29 cellular contexts compared by ENCODE assay signal in genomic region chr6:167863897-167864296, GRCh38.
"Had no signal": no experiment of that assay in that cellular context is flagged by ENCODE, and none has a peak within 500 bp of the region (broad histone marks: within the 10 kb centered on the region; RNA-seq: fewer than 3 reads in every experiment).

No MANE protein-coding gene starts in this region.

- H3K9me3 ChIP-seq: adrenal gland, body of pancreas, esophagus squamous epithelium, gastroesophageal sphincter had no signal

- H3K4me3 ChIP-seq: adrenal gland, body of pancreas, esophagus squamous epithelium, gastroesophageal sphincter had no signal

- FAIRE-seq: colon had no signal

- H3K9me3 Mint-ChIP-seq: activated CD8-positive, alpha-beta T cell treated with anti-CD3 and anti-CD28 coated beads for 36 hours; activated naive CD4-positive, alpha-beta T cell treated with anti-CD3 and anti-CD28 coated beads for 36 hours; activated naive CD4-positive, alpha-beta T cell treated with anti-CD3 and anti-CD28 coated beads, Interleukin-2, amount 50 U/mL, for 24 hours; activated naive CD8-positive, alpha-beta T cell treated with anti-CD3 and anti-CD28 coated beads for 36 hours; activated naive CD8-positive, alpha-beta T cell treated with anti-CD3 and anti-CD28 coated beads, Interleukin-2, amount 50 U/mL, for 24 hours; activated T-helper 1 cell treated with anti-CD3 and anti-CD28 coated beads, Interleukin-12 subunit alpha, Interleukin-12 subunit beta, Interleukin-2, Interleukin-4 antibody, amounts not matched to agents 30 ng/mL and 10 ng/mL and 1 ng/mL, durations not matched to agents 14 hours and 24 hours and 36 hours; activated T-helper 2 cell treated with anti-CD3 and anti-CD28 coated beads, Interferon-gamma antibody, Interleukin-2, Interleukin-4, amounts not matched to agents 10 μg/mL and 5 μg/mL and 100 μg/mL, durations not matched to agents 14 hours and 24 hours and 36 hours; effector memory CD8-positive, alpha-beta T cell had no signal

- DNase-seq: activated CD4-positive, alpha-beta T cell treated with anti-CD3 and anti-CD28 coated beads for 1 hour; activated CD4-positive, alpha-beta T cell treated with anti-CD3 and anti-CD28 coated beads for 48 hours; activated CD4-positive, alpha-beta T cell treated with anti-CD3 and anti-CD28 coated beads, Interleukin-2, amount 50 U/mL, for 1 hour; activated CD4-positive, alpha-beta T cell treated with anti-CD3 and anti-CD28 coated beads, Interleukin-2, amount 50 U/mL, for 48 hours; activated CD8-positive, alpha-beta memory T cell treated with anti-CD3 and anti-CD28 coated beads for 24 hours; activated CD8-positive, alpha-beta T cell treated with anti-CD3 and anti-CD28 coated beads for 36 hours; activated effector memory CD4-positive, alpha-beta T cell treated with anti-CD3 and anti-CD28 coated beads, Interleukin-2, amount 50 U/mL, for 16 hours; activated naive CD4-positive, alpha-beta T cell treated with anti-CD3 and anti-CD28 coated beads for 36 hours; activated naive CD8-positive, alpha-beta T cell treated with anti-CD3 and anti-CD28 coated beads for 36 hours; activated naive CD8-positive, alpha-beta T cell treated with anti-CD3 and anti-CD28 coated beads, Interleukin-2, amount 50 U/mL, for 24 hours; activated T-cell treated with anti-CD3 and anti-CD28 coated beads, Interleukin-2, amount 50 U/mL, for 48 hours; adrenal gland; amygdala; aorta; body of pancreas; caudate nucleus; cortex of kidney; dermis blood vessel endothelial cell; effector CD4-positive, alpha-beta T cell; effector memory CD8-positive, alpha-beta T cell; erythroblast; esophagus squamous epithelium; foreskin melanocyte; T-helper 2 cell had no signal

- H3K4me3 Mint-ChIP-seq: activated CD8-positive, alpha-beta T cell treated with anti-CD3 and anti-CD28 coated beads for 36 hours; activated naive CD4-positive, alpha-beta T cell treated with anti-CD3 and anti-CD28 coated beads for 36 hours; activated naive CD4-positive, alpha-beta T cell treated with anti-CD3 and anti-CD28 coated beads, Interleukin-2, amount 50 U/mL, for 24 hours; activated naive CD8-positive, alpha-beta T cell treated with anti-CD3 and anti-CD28 coated beads for 36 hours; activated naive CD8-positive, alpha-beta T cell treated with anti-CD3 and anti-CD28 coated beads, Interleukin-2, amount 50 U/mL, for 24 hours; activated T-helper 1 cell treated with anti-CD3 and anti-CD28 coated beads, Interleukin-12 subunit alpha, Interleukin-12 subunit beta, Interleukin-2, Interleukin-4 antibody, amounts not matched to agents 30 ng/mL and 10 ng/mL and 1 ng/mL, durations not matched to agents 14 hours and 24 hours and 36 hours; effector memory CD8-positive, alpha-beta T cell had no signal

- H3K27me3 ChIP-seq: adrenal gland, body of pancreas, esophagus squamous epithelium, gastroesophageal sphincter had no signal

- ATAC-seq: activated CD8-positive, alpha-beta T cell treated with anti-CD3 and anti-CD28 coated beads for 36 hours; activated naive CD8-positive, alpha-beta T cell treated with anti-CD3 and anti-CD28 coated beads, Interleukin-2, amount 50 U/mL, for 24 hours; body of pancreas; effector memory CD8-positive, alpha-beta T cell; gastroesophageal sphincter had no signal

- H3K4me1 Mint-ChIP-seq: activated naive CD4-positive, alpha-beta T cell treated with anti-CD3 and anti-CD28 coated beads, Interleukin-2, amount 50 U/mL, for 24 hours; activated naive CD8-positive, alpha-beta T cell treated with anti-CD3 and anti-CD28 coated beads for 36 hours; activated naive CD8-positive, alpha-beta T cell treated with anti-CD3 and anti-CD28 coated beads, Interleukin-2, amount 50 U/mL, for 24 hours had no signal

- H3K27ac ChIP-seq: adrenal gland, body of pancreas, esophagus squamous epithelium, gastroesophageal sphincter had no signal

- H3K36me3 Mint-ChIP-seq: activated naive CD4-positive, alpha-beta T cell treated with anti-CD3 and anti-CD28 coated beads, Interleukin-2, amount 50 U/mL, for 24 hours had no signal

- H3K36me3 ChIP-seq: adrenal gland had no signal

- H3K27ac Mint-ChIP-seq: activated CD8-positive, alpha-beta T cell treated with anti-CD3 and anti-CD28 coated beads for 36 hours; activated naive CD4-positive, alpha-beta T cell treated with anti-CD3 and anti-CD28 coated beads for 36 hours; activated naive CD4-positive, alpha-beta T cell treated with anti-CD3 and anti-CD28 coated beads, Interleukin-2, amount 50 U/mL, for 24 hours; activated naive CD8-positive, alpha-beta T cell treated with anti-CD3 and anti-CD28 coated beads for 36 hours; activated naive CD8-positive, alpha-beta T cell treated with anti-CD3 and anti-CD28 coated beads, Interleukin-2, amount 50 U/mL, for 24 hours; activated T-helper 1 cell treated with anti-CD3 and anti-CD28 coated beads, Interleukin-12 subunit alpha, Interleukin-12 subunit beta, Interleukin-2, Interleukin-4 antibody, amounts not matched to agents 30 ng/mL and 10 ng/mL and 1 ng/mL, durations not matched to agents 14 hours and 24 hours and 36 hours; activated T-helper 2 cell treated with anti-CD3 and anti-CD28 coated beads, Interferon-gamma antibody, Interleukin-2, Interleukin-4, amounts not matched to agents 10 μg/mL and 5 μg/mL and 100 μg/mL, durations not matched to agents 14 hours and 24 hours and 36 hours; effector memory CD8-positive, alpha-beta T cell had no signal
